8 cellular contexts compared by ENCODE assay signal in the genomic region with DNA sequence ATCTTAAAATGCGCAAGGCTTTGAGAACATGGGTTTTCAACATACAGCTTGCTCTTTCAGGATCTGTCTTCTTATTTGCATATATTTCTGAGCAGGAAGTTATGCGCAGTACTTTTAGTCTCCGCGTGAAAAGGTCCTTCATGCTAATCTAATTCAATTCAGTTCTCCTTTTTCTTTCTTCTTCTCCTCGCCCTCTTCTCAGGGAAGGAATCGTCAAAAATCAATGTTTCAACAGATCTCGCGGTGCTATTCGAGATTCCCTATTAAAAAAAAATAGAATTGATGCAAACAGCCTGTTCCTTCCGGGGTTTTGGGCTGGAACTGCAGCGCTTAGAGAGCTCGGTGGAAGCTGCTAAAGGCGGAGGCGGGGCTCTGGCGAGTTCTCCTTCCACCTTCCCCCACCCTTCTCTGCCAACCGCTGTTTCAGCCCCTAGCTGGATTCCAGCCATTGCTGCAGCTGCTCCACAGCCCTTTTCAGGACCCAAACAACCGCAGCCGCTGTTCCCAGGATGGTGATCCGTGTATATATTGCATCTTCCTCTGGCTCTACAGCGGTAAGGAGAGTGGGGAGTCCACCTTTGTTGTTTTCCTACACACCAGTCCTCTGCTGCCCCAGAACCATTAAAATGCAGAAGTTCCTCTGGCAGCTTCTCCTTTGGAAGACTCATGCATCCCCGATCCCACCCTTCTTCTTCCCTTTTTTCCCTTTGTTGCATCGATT. TPM values are rescaled to one million over a fixed set of nuclear protein-coding genes. Genes with fewer than 3 reads are reported as not detected.
A peak's percentile ranks its signal among the peaks of the same experiment; 100 is the strongest.
DNase-seq lines count a peak whose midpoint lies in the region; ATAC-seq and TF ChIP-seq lines count a peak whose summit lies in the region.

A gene with protein sequence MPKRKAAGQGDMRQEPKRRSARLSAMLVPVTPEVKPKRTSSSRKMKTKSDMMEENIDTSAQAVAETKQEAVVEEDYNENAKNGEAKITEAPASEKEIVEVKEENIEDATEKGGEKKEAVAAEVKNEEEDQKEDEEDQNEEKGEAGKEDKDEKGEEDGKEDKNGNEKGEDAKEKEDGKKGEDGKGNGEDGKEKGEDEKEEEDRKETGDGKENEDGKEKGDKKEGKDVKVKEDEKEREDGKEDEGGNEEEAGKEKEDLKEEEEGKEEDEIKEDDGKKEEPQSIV (minus strand): TSS at position 222 of the 721 bp plus-strand sequence. CDS start 80,364 bp downstream, outside the sequence.
A gene (plus strand): TSS at position 411 of the 721 bp plus-strand sequence. CDS start 99 bp downstream, at position 510.

- H3K27me3 Mint-ChIP-seq in activated CD4-positive, alpha-beta memory T cell treated with anti-CD3 and anti-CD28 coated beads for 36 hours = no peaks in the 10 kb centered on the region

- CTCF ChIA-PET in activated CD4-positive, alpha-beta memory T cell treated with anti-CD3 and anti-CD28 coated beads for 36 hours (lab: Charles Lee) = interaction anchor here (0.6 to 2.1 kb wide), 6 partner anchors 15 to 1575 kb away, joined by 3 to 7 read pairs (median 4); no protein-coding TSS in a partner anchor

- no peak for TF ChIP-seq CTCF in lower leg skin (IDR thresholded peaks at IDR 0.05)

- intact Hi-C loops in activated CD4-positive, alpha-beta memory T cell treated with anti-CD3 and anti-CD28 coated beads for 36 hours (cut with micrococcal nuclease) = loop anchor here (1.0 to 2.0 kb wide), 4 partner anchors 57 to 393 kb away; a partner anchor contains a TSS
- intact Hi-C loops in lower leg skin (cut with DNase I; ENCODE audit: low total_unique reads) = no loop called here

- H3K27ac Mint-ChIP-seq in activated CD4-positive, alpha-beta memory T cell treated with anti-CD3 and anti-CD28 coated beads for 36 hours = peak within 1 kb of the TSS; percentile 92

- POLR2A ChIA-PET in activated CD4-positive, alpha-beta memory T cell treated with anti-CD3 and anti-CD28 coated beads for 36 hours (lab: Charles Lee) = no interaction called here

- H3K4me1 Mint-ChIP-seq in activated CD4-positive, alpha-beta memory T cell treated with anti-CD3 and anti-CD28 coated beads for 36 hours (ENCODE audit: low read depth) = peaks cover 28% of the 10 kb centered on the region

- peaks cover 4% of the 10 kb centered on the region for H3K36me3 Mint-ChIP-seq in activated CD4-positive, alpha-beta memory T cell treated with anti-CD3 and anti-CD28 coated beads for 36 hours

- peak; percentile 93 for ATAC-seq in HG02938 (IDR thresholded peaks at IDR 0.05; ENCODE audit: unreplicated experiment)

- peak within 1 kb of the TSS; percentile 95 for H3K4me3 Mint-ChIP-seq in activated CD4-positive, alpha-beta memory T cell treated with anti-CD3 and anti-CD28 coated beads for 36 hours

- 1 to 22% methylated on average over 19 to 22 of the region's 22 CpGs for WGBS in lower leg skin, 2 donors

- H3K4me3 ChIP-seq in lower leg skin (ENCODE audit: low read depth, poor library complexity, severe bottlenecking) = peak within 1 kb of the TSS; percentile 55

- no peak for TF ChIP-seq POLR2A in lower leg skin (IDR thresholded peaks at IDR 0.05)

- DNase-seq in NCI-H1436 (lab: John Stamatoyannopoulos, UW) (peak; percentile 5), NCI-H1436 treated with DMSO at 0.1 percent for 48 hours (lab: John Stamatoyannopoulos, UW) (no peak), NCI-H526 (lab: John Stamatoyannopoulos, UW) (peak; percentile 66 to 80), ecto neural progenitor cell (ENCODE audit: low spot score) (peak; percentile 76), lower leg skin (ENCODE audit: low spot score in 2 of 2) (peak; percentile 72 to 94)
- peak; percentile 78 for DNase-seq in activated CD4-positive, alpha-beta memory T cell treated with anti-CD3 and anti-CD28 coated beads for 36 hours
- peak; percentile 48 to 61 for DNase-seq in stimulated activated CD4-positive, alpha-beta T cell treated with anti-CD3 and anti-CD28 coated beads, Interleukin-4, amount 100 ng/mL, for 4 hours

- no peaks in the 10 kb centered on the region for H3K9me3 Mint-ChIP-seq in activated CD4-positive, alpha-beta memory T cell treated with anti-CD3 and anti-CD28 coated beads for 36 hours

RNA-seq across cellular contexts. Expression of the first gene that starts in this region (rescaled TPM):
- total RNA-seq in activated CD4-positive, alpha-beta memory T cell treated with anti-CD3 and anti-CD28 coated beads for 36 hours = 1 to 10 TPM; 5.4 to 6.1 TPM
- total RNA-seq in lower leg skin = 1 to 10 TPM in 2 of 4 donors, under 1 TPM in 2; 0.25 to 1.9 (median 1.0) TPM

RNA-seq across cellular contexts. Expression of the second gene that starts in this region (rescaled TPM):
- total RNA-seq in activated CD4-positive, alpha-beta memory T cell treated with anti-CD3 and anti-CD28 coated beads for 36 hours = 10 to 100 TPM; 39.1 to 41.9 TPM
- total RNA-seq in lower leg skin = 10 to 100 TPM; 51.5 to 85.5 (median 56.9) TPM
